Comparison of ENCODE assay signal across 1 cellular context in genomic region chr12:68537571-68537970, GRCh38.
TF ChIP-seq lines count a peak whose summit lies in the region.

No MANE protein-coding gene starts in this region.

TF ChIP-seq in K562, 482 proteins besides CTCF, POLR2A, EP300 and RAD21 (continued from another document):
- TF ChIP-seq NRF1 (conservative IDR thresholded peaks at IDR 0.05 in 1 of 2, IDR thresholded peaks at IDR 0.05 in 1 of 2) (0 out of 4 replicates have a peak, but pooled peaks of 1 of the 2 experiments have one; percentile 2), CBFA2T2 (conservative IDR thresholded peaks at IDR 0.05) (no peak), POLR2AphosphoS5 (IDR thresholded peaks at IDR 0.05; ENCODE audit: control insufficient read depth, insufficient read depth, low read depth, low read length) (no peak), MAFG (tag; conservative IDR thresholded peaks at IDR 0.05) (peak; percentile 82), NFE2 (IDR thresholded peaks at IDR 0.05; ENCODE audit: low read depth) (peak; percentile 74), ADNP (tag; IDR thresholded peaks at IDR 0.05) (no peak), MAFK (IDR thresholded peaks at IDR 0.05; ENCODE audit: low read length) (peak; percentile 46; the same call in 1 of the 2 replicates), HNRNPLL (IDR thresholded peaks at IDR 0.05; ENCODE audit: low read depth, low read length, poor library complexity, severe bottlenecking) (no peak), C11orf30 (IDR thresholded peaks at IDR 0.05; ENCODE audit: low read depth) (peak; percentile 80), NFE2L1 (tag; IDR thresholded peaks at IDR 0.05; ENCODE audit: borderline replicate concordance, low read depth) (0 out of 2 replicates have a peak, but pooled peaks have one; percentile 24), ZNF354B (CRISPR knock-in tag; IDR thresholded peaks at IDR 0.05) (no peak), POLR2AphosphoS2 (IDR thresholded peaks at IDR 0.05; ENCODE audit: low read length) (no peak), PHF21A (IDR thresholded peaks at IDR 0.05; ENCODE audit: borderline replicate concordance, low read depth) (no peak), MAFF (IDR thresholded peaks at IDR 0.05; ENCODE audit: low read length) (peak; percentile 36; the same call in 1 of the 2 replicates), MYNN (IDR thresholded peaks at IDR 0.05) (no peak), MYNN (CRISPR knock-in tag; IDR thresholded peaks at IDR 0.05) (no peak), MTA2 (IDR thresholded peaks at IDR 0.05; ENCODE audit: low read depth) (no peak), ZNF316 (IDR thresholded peaks at IDR 0.05) (peak; percentile 85), ZNF41 (CRISPR knock-in tag; conservative IDR thresholded peaks at IDR 0.05) (no peak), PML (IDR thresholded peaks at IDR 0.05; ENCODE audit: low read length) (no peak), CCNT2 (IDR thresholded peaks at IDR 0.05; ENCODE audit: borderline replicate concordance, extremely low read depth, insufficient read length, low read depth, low read length) (no peak)
- TF ChIP-seq, protein P1, sequence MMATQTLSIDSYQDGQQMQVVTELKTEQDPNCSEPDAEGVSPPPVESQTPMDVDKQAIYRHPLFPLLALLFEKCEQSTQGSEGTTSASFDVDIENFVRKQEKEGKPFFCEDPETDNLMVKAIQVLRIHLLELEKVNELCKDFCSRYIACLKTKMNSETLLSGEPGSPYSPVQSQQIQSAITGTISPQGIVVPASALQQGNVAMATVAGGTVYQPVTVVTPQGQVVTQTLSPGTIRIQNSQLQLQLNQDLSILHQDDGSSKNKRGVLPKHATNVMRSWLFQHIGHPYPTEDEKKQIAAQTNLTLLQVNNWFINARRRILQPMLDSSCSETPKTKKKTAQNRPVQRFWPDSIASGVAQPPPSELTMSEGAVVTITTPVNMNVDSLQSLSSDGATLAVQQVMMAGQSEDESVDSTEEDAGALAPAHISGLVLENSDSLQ (IDR thresholded peaks at IDR 0.05): no peak
